ENCODE assay signal across 2 cellular contexts in the genomic region with DNA sequence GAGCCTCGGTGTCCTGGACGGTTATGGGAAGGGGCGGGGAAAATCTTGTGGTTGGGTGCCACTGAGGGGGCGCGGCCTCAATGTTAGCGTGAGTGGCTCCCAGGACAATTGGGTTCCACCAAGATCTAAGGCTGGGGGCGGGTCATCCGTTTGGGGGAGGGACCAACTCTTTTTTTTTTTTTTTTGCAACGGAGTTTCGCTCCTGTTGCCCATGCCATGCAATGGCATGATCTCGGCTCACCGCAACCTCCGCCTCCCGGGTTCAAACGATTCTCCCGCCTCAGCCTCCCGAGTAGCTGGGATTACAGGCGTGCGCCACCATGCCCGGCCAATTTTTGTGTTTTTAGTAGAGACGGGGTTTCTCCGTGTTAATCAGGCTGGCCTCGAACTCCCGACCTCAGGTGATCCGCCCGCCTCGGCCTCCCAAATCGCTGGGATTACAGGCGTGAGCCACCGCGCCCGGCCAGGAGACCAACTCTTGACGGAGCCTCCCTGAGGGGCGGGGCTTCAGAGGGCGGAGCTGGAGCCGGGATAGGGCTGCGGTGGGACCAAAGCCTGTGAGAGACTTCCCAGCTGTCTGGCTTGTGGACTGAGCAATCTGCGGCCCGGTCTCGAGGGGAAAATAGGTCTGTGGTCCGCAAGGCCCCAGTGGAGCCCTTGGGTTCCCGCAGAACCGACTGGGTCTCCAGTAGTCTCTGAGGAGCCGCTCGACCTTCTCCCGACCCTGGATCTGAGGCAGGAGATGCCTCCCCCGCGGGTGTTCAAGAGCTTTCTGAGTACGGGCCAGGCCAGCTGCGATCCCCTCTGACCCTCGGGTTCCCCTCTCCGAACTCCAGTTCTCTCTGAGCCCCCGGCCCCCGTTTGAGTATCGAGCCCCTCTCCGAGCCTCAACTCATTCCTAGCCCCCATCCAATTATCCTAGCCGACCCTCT.
A peak's percentile ranks its signal among the peaks of the same experiment; 100 is the strongest.
TF ChIP-seq lines count a peak whose summit lies in the region.

No MANE protein-coding gene starts in this region.

TF ChIP-seq in SK-N-SH treated with all-trans-retinoic acid at 6 μM for 48 hours, 23 proteins besides CTCF, POLR2A, EP300 and RAD21:
- peak; percentile 40; the same call in 1 of the 2 replicates for TF ChIP-seq ZFP3 (CRISPR knock-in tag; IDR thresholded peaks at IDR 0.05)
- 0 out of 2 replicates have a peak, but pooled peaks have one; percentile 46 for TF ChIP-seq POU6F1 (CRISPR knock-in tag; IDR thresholded peaks at IDR 0.05; ENCODE audit: borderline replicate concordance, low read depth)
- no peak for TF ChIP-seq GLIS3 (CRISPR knock-in tag; IDR thresholded peaks at IDR 0.05)

TF ChIP-seq in K562, 482 proteins besides CTCF, POLR2A, EP300 and RAD21 (continues in another document):
- TF ChIP-seq DACH1 (IDR thresholded peaks at IDR 0.05; ENCODE audit: partially characterized antibody) = peak; percentile 52
- peak; percentile 45; the same call in 1 of the 2 replicates for TF ChIP-seq POLR2H (tag; IDR thresholded peaks at IDR 0.05; ENCODE audit: low read depth)
- no peak for TF ChIP-seq GATAD2B (IDR thresholded peaks at IDR 0.05; ENCODE audit: borderline replicate concordance)
- TF ChIP-seq SIN3A (IDR thresholded peaks at IDR 0.05; ENCODE audit: borderline replicate concordance in 2 of 2, control insufficient read depth in 1 of 2, low read depth in 2 of 2, low read length in 2 of 2) = peak in 1 of 2 experiments; percentile 65; a peak in 1 of 4 replicates
- TF ChIP-seq SMAD4 (CRISPR knock-in tag; conservative IDR thresholded peaks at IDR 0.05) = peak; percentile 51; the same call in 1 of the 2 replicates
- peak; percentile 57; the same call in 1 of the 2 replicates for TF ChIP-seq KLF1 (tag; IDR thresholded peaks at IDR 0.05)
- TF ChIP-seq, protein P1, sequence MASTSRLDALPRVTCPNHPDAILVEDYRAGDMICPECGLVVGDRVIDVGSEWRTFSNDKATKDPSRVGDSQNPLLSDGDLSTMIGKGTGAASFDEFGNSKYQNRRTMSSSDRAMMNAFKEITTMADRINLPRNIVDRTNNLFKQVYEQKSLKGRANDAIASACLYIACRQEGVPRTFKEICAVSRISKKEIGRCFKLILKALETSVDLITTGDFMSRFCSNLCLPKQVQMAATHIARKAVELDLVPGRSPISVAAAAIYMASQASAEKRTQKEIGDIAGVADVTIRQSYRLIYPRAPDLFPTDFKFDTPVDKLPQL (IDR thresholded peaks at IDR 0.05; ENCODE audit: extremely low read depth, insufficient read length) = no peak
- no peak for TF ChIP-seq ZNF76 (CRISPR knock-in tag; IDR thresholded peaks at IDR 0.05; ENCODE audit: borderline replicate concordance)
- TF ChIP-seq YY1 (IDR thresholded peaks at IDR 0.05; ENCODE audit: borderline replicate concordance in 1 of 3, control insufficient read depth in 1 of 3, extremely low read depth in 1 of 3, insufficient read depth in 3 of 3, insufficient read length in 1 of 3, insufficient replicate concordance in 2 of 3, low read depth in 1 of 3, low read length in 2 of 3) = peak in 1 of 3 experiments; percentile 45
- TF ChIP-seq CHD7 (IDR thresholded peaks at IDR 0.05; ENCODE audit: low read depth, low read length) = no peak
- TF ChIP-seq ZNF511 (CRISPR knock-in tag; IDR thresholded peaks at IDR 0.05) = peak; percentile 65; the same call in 1 of the 2 replicates
- TF ChIP-seq ETS1 (conservative IDR thresholded peaks at IDR 0.05; ENCODE audit: control insufficient read depth, low read depth, low read length) = 0 out of 2 replicates have a peak, but pooled peaks have one; percentile 6
- peak; percentile 90 for TF ChIP-seq NBN (IDR thresholded peaks at IDR 0.05; ENCODE audit: low read depth)
- TF ChIP-seq MTA1 (IDR thresholded peaks at IDR 0.05; ENCODE audit: borderline replicate concordance) = peak; percentile 33; the same call in 1 of the 2 replicates
- peak; percentile 64; the same call in 1 of the 2 replicates for TF ChIP-seq PHF8 (IDR thresholded peaks at IDR 0.05; ENCODE audit: borderline replicate concordance, low read length)
- no peak for TF ChIP-seq RNF219 (CRISPR knock-in tag; IDR thresholded peaks at IDR 0.05)
- peak in 1 of 2 experiments; percentile 74; a peak in 2 of 4 replicates for TF ChIP-seq HDAC1 (IDR thresholded peaks at IDR 0.05)
- no peak for TF ChIP-seq ZSCAN29 (IDR thresholded peaks at IDR 0.05)
- peak; percentile 10; the same call in 1 of the 2 replicates for TF ChIP-seq NFIC (IDR thresholded peaks at IDR 0.05)
- 0 out of 2 replicates have a peak, but pooled peaks have one; percentile 20 for TF ChIP-seq ATF7 (IDR thresholded peaks at IDR 0.05)
- TF ChIP-seq XRCC5 (IDR thresholded peaks at IDR 0.05; ENCODE audit: low read depth, low read length) = 0 out of 2 replicates have a peak, but pooled peaks have one; percentile 36
- peak; percentile 71 for TF ChIP-seq ARID1B (IDR thresholded peaks at IDR 0.05)
- no peak for TF ChIP-seq U2AF2 (optimal IDR thresholded peaks at IDR 0.05; ENCODE audit: low read depth, low read length)
- TF ChIP-seq SRF (CRISPR knock-in tag; IDR thresholded peaks at IDR 0.05) = peak in 1 of 2 experiments; percentile 51; a peak in 1 of 4 replicates
- TF ChIP-seq, protein P2, sequence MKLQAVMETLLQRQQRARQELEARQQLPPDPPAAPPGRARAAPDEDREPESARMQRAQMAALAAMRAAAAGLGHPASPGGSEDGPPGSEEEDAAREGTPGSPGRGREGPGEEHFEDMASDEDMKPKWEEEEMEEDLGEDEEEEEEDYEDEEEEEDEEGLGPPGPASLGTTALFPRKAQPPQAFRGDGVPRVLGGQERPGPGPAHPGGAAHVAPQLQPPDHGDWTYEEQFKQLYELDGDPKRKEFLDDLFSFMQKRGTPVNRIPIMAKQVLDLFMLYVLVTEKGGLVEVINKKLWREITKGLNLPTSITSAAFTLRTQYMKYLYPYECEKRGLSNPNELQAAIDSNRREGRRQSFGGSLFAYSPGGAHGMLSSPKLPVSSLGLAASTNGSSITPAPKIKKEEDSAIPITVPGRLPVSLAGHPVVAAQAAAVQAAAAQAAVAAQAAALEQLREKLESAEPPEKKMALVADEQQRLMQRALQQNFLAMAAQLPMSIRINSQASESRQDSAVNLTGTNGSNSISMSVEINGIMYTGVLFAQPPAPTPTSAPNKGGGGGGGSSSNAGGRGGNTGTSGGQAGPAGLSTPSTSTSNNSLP (IDR thresholded peaks at IDR 0.05; ENCODE audit: borderline replicate concordance, low read depth, low read length) = no peak
- TF ChIP-seq ZFX (CRISPR knock-in tag; IDR thresholded peaks at IDR 0.05) = peak; percentile 65; the same call in 1 of the 2 replicates
- TF ChIP-seq, protein P3, sequence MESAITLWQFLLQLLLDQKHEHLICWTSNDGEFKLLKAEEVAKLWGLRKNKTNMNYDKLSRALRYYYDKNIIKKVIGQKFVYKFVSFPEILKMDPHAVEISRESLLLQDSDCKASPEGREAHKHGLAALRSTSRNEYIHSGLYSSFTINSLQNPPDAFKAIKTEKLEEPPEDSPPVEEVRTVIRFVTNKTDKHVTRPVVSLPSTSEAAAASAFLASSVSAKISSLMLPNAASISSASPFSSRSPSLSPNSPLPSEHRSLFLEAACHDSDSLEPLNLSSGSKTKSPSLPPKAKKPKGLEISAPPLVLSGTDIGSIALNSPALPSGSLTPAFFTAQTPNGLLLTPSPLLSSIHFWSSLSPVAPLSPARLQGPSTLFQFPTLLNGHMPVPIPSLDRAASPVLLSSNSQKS (CRISPR knock-in tag; IDR thresholded peaks at IDR 0.05) = 0 out of 2 replicates have a peak, but pooled peaks have one; percentile 36
- no peak for TF ChIP-seq FOXM1 (IDR thresholded peaks at IDR 0.05; ENCODE audit: low read depth)
- 0 out of 2 replicates have a peak, but pooled peaks have one; percentile 41 for TF ChIP-seq FOXM1 (CRISPR knock-in tag; IDR thresholded peaks at IDR 0.05; ENCODE audit: low read depth)
- TF ChIP-seq PCBP2 (IDR thresholded peaks at IDR 0.05; ENCODE audit: low read depth, low read length, poor library complexity, severe bottlenecking) = no peak
- no peak for TF ChIP-seq ZNF263 (CRISPR knock-in tag; IDR thresholded peaks at IDR 0.05; ENCODE audit: borderline replicate concordance)
